24 cellular contexts compared by ENCODE assay signal in the genomic region with DNA sequence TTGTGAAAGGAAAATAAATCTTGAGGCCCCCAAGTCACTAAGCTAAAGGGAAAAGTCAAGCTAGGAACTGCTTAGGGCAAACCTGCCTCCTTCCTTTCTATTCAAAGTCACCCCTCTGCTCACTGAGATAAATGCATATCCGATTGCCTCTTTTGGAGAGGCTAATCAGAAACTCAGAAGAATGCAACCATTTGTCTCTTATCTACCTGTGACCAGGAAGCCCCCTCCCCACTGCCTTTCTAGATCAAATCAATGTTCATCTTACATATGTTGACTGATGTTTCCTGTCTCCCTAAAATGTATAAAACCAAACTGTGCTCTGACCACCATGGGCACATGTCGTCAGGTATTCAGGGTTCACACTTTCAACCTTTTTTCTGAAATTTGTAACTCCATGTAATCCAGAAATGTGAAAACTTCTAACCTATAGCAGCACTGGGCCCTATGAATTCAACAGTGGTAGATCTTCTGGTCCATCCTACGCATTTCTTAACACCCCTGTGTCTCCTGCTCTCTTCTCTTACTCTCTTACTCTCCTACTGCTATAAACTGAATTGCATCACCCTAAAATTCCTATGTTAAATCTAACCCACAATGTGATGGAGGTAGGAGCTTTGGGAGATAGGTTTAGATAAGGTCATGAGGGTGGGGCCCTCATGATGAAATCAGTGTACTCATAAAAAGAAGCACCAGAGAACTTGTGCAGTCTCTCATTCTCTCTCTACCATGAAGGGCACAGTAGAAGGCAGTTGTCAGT.
DNase-seq lines count a peak whose midpoint lies in the region; ATAC-seq and TF ChIP-seq lines count a peak whose summit lies in the region.
"Had no signal": no experiment of that assay in that cellular context is flagged by ENCODE, and none has a peak within 500 bp of the region (broad histone marks: within the 10 kb centered on the region; RNA-seq: fewer than 3 reads in every experiment).

No MANE protein-coding gene starts in this region.

- H3K36me3 Mint-ChIP-seq in WTC11: no peaks in the 10 kb centered on the region
- no peaks in the 10 kb centered on the region for H3K36me3 Mint-ChIP-seq in chondrocyte (ENCODE audit: low read depth)
- H3K36me3 Mint-ChIP-seq: CD8-positive, alpha-beta T cell had no signal

- no peaks in the 10 kb centered on the region for H3K27me3 ChIP-seq in IMR-90 (ENCODE audit: control insufficient read depth, insufficient read depth, low read length)

- no peak overlapping the region for H2AK9ac ChIP-seq in IMR-90 (replicated peaks; ENCODE audit: low read depth, low read length, poor library complexity)

- peaks cover 51% of the 10 kb centered on the region for H3K4me1 Mint-ChIP-seq in WTC11
- peaks cover 32% of the 10 kb centered on the region for H3K4me1 Mint-ChIP-seq in chondrocyte (ENCODE audit: low read depth)

- peaks cover 37 to 83% of the 10 kb centered on the region in 2 experiments for H3K79me1 ChIP-seq in IMR-90 (ENCODE audit: low read depth in 1 of 2, low read length in 2 of 2)

- no peak overlapping the region for H3K4me3 ChIP-seq in IMR-90 (ENCODE audit: insufficient read depth, low read depth, low read length)
- H3K4me3 ChIP-seq in fibroblast of villous mesenchyme (ENCODE audit: low read depth, low read length): no peak overlapping the region

- H3K27ac Mint-ChIP-seq in WTC11 (peak overlapping the region; percentile 76), chondrocyte (ENCODE audit: unreplicated experiment) (no peak overlapping the region)
- H3K27ac Mint-ChIP-seq: B cell; CD8-positive, alpha-beta T cell had no signal

- H2BK5ac ChIP-seq in IMR-90 (ENCODE audit: low read depth, low read length, poor library complexity, severe bottlenecking): no peak overlapping the region

- POLR2A ChIA-PET in IMR-90 (lab: Charles Lee; ENCODE audit: unreplicated experiment) (no interaction called here), WTC11 (lab: Charles Lee) (no interaction called here)

- dilution Hi-C loops in IMR-90 (cut with HindIII; ENCODE audit: low sequenced_read_pairs, unreplicated experiment): no loop called here

- CTCF ChIA-PET in IMR-90 (lab: Yijun Ruan, JAX): no interaction called here
- CTCF ChIA-PET in WTC11 (lab: Charles Lee): no interaction called here

- no peak overlapping the region for H4K91ac ChIP-seq in IMR-90 (ENCODE audit: insufficient read depth, low read depth, low read length)

- 100% methylated on average over 1 of the region's 3 CpGs; no CpG with 5 or more reads in 1 of the 2 experiments for WGBS in IMR-90 (ENCODE audit: extremely low coverage in 2 of 2, insufficient read length in 1 of 2), 2 experiments

- H2AFZ ChIP-seq in IMR-90 (replicated peaks; ENCODE audit: low read length, poor library complexity): no peak overlapping the region

- H3K9me3 ChIP-seq in IMR-90 (ENCODE audit: control insufficient read depth, insufficient read depth, low read length): no peaks in the 10 kb centered on the region

- H3K56ac ChIP-seq in IMR-90 (ENCODE audit: extremely low read depth, insufficient read depth, low read length): no peak overlapping the region

- H3K9me3 Mint-ChIP-seq in WTC11: no peaks in the 10 kb centered on the region
- H3K9me3 Mint-ChIP-seq in chondrocyte (ENCODE audit: low read depth): no peaks in the 10 kb centered on the region
- H3K9me3 Mint-ChIP-seq: CD8-positive, alpha-beta T cell had no signal

- DNase-seq in EL (peak; percentile 10), IMR-90 (no peak), WTC11 (ENCODE audit: low spot score) (no peak), fibroblast of villous mesenchyme (ENCODE audit: low read depth) (peak; percentile 90), chondrocyte (ENCODE audit: low spot score) (no peak), DMS114 treated with DMSO at 0.1 percent for 48 hours (lab: John Stamatoyannopoulos, UW; ENCODE audit: unreplicated experiment) (no peak), AG08395 (ENCODE audit: low spot score) (no peak)
- DNase-seq: CD8-positive, alpha-beta T cell; DMS153; DND-41; GOT3; KG1; MM.1S; NCI-H2029; NCI-H446 treated with DMSO at 0.1 percent for 48 hours; NCI-H526 treated with DMSO at 0.1 percent for 48 hours; SHP77; T-helper 1 cell had no signal

- H4K5ac ChIP-seq in IMR-90 (ENCODE audit: low read depth, low read length): no peak overlapping the region

- no peak overlapping the region for H2BK20ac ChIP-seq in IMR-90 (ENCODE audit: low read depth, low read length)

- no peak overlapping the region for H3K9ac ChIP-seq in IMR-90 (ENCODE audit: low read depth, low read length)

- H3K27ac ChIP-seq in IMR-90 (ENCODE audit: insufficient read depth, low read length): no peak overlapping the region
- H3K27ac ChIP-seq: C4-2B, HL-60, RWPE1 had no signal

- H3K36me3 ChIP-seq in IMR-90 (ENCODE audit: control insufficient read depth, insufficient read depth, low read length): no peaks in the 10 kb centered on the region; the same call in 1 of the 2 replicates

- no peak overlapping the region for H3K4ac ChIP-seq in IMR-90 (ENCODE audit: low read depth, low read length)

- in situ Hi-C loops in IMR-90 (cut with MboI; ENCODE audit: low sequenced_read_pairs): no loop called here

- no TSS peak for BruUV-seq in IMR-90 (replicated peaks; lab: Mats Ljungman, UMichigan)

- H2BK120ac ChIP-seq in IMR-90 (ENCODE audit: low read depth, low read length): no peak overlapping the region

- H2BK15ac ChIP-seq in IMR-90 (ENCODE audit: low read depth, low read length): no peak overlapping the region

- intact Hi-C loops in IMR-90 (cut with micrococcal nuclease): no loop called here

- no peak for TF ChIP-seq POLR2A in IMR-90 (IDR thresholded peaks at IDR 0.05; ENCODE audit: low read depth, low read length)

- peaks cover 6% of the 10 kb centered on the region for H3K4me1 ChIP-seq in IMR-90 (ENCODE audit: control insufficient read depth, insufficient read depth, low read length)

- peaks cover 19% of the 10 kb centered on the region; the same call in 1 of the 2 replicates for H4K20me1 ChIP-seq in IMR-90 (ENCODE audit: insufficient read depth, low read length)

- H3K4me2 ChIP-seq in IMR-90 (ENCODE audit: low read depth, low read length): no peak overlapping the region

- H3K23ac ChIP-seq in IMR-90 (ENCODE audit: low read depth, low read length): no peak overlapping the region

- no peak for ATAC-seq in IMR-90 (ENCODE audit: low read depth)
- peak; percentile 58 for ATAC-seq in WTC11
- no peak for ATAC-seq in HG03469 (IDR thresholded peaks at IDR 0.05; ENCODE audit: unreplicated experiment)
- ATAC-seq: CD8-positive, alpha-beta T cell; HCT116 had no signal

- no peak overlapping the region for H4K8ac ChIP-seq in IMR-90 (ENCODE audit: low read depth in 2 of 2, low read length in 2 of 2)

- TF ChIP-seq RAD21 in IMR-90 (IDR thresholded peaks at IDR 0.05; ENCODE audit: low read length): no peak

- TF ChIP-seq CTCF in IMR-90 (conservative IDR thresholded peaks at IDR 0.05; ENCODE audit: low read depth, low read length): no peak
- no peak for TF ChIP-seq CTCF in WTC11 (IDR thresholded peaks at IDR 0.05)
- no peak for TF ChIP-seq CTCF in fibroblast of villous mesenchyme (IDR thresholded peaks at IDR 0.05; ENCODE audit: insufficient read depth, low read depth, low read length)
- no peak for TF ChIP-seq CTCF in chondrocyte (IDR thresholded peaks at IDR 0.05)

- no peak overlapping the region for H3K18ac ChIP-seq in IMR-90 (ENCODE audit: low read depth, low read length)

- no peak overlapping the region for H3K4me3 Mint-ChIP-seq in WTC11
- H3K4me3 Mint-ChIP-seq in chondrocyte (ENCODE audit: unreplicated experiment): no peak overlapping the region
- H3K4me3 Mint-ChIP-seq: B cell; CD8-positive, alpha-beta T cell had no signal

- H3K27me3 Mint-ChIP-seq in WTC11 (ENCODE audit: low read depth): no peaks in the 10 kb centered on the region
- no peaks in the 10 kb centered on the region for H3K27me3 Mint-ChIP-seq in chondrocyte (ENCODE audit: low read depth)
- H3K27me3 Mint-ChIP-seq: B cell had no signal

- no peak overlapping the region for H2AK5ac ChIP-seq in IMR-90 (ENCODE audit: low read depth, low read length)

- H3K9me1 ChIP-seq in IMR-90 (ENCODE audit: insufficient read depth, low read length): peaks cover 6% of the 10 kb centered on the region; the same call in 1 of the 2 replicates

- H3K14ac ChIP-seq in IMR-90 (replicated peaks; ENCODE audit: low read depth, low read length): 0 out of 2 replicates have a peak overlapping the region, but pooled peaks have one; percentile 45

TF ChIP-seq in IMR-90, 13 proteins besides CTCF, POLR2A, EP300 and RAD21 (continues in another document):
- TF ChIP-seq CEBPB (IDR thresholded peaks at IDR 0.05; ENCODE audit: low read depth, low read length) (no peak), RCOR1 (IDR thresholded peaks at IDR 0.05; ENCODE audit: insufficient replicate concordance, low read length) (no peak), SMC3 (IDR thresholded peaks at IDR 0.05; ENCODE audit: low read depth, low read length) (no peak), FOS (IDR thresholded peaks at IDR 0.05; ENCODE audit: low read depth, low read length) (no peak), MAFK (IDR thresholded peaks at IDR 0.05; ENCODE audit: low read depth, low read length) (no peak), MAZ (IDR thresholded peaks at IDR 0.05; ENCODE audit: borderline replicate concordance, low read depth, low read length) (no peak)
- TF ChIP-seq, protein P1, sequence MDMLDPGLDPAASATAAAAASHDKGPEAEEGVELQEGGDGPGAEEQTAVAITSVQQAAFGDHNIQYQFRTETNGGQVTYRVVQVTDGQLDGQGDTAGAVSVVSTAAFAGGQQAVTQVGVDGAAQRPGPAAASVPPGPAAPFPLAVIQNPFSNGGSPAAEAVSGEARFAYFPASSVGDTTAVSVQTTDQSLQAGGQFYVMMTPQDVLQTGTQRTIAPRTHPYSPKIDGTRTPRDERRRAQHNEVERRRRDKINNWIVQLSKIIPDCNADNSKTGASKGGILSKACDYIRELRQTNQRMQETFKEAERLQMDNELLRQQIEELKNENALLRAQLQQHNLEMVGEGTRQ (IDR thresholded peaks at IDR 0.05; ENCODE audit: low read depth, low read length): no peak

TF ChIP-seq in WTC11, 78 proteins besides CTCF, POLR2A, EP300 and RAD21:
- TF ChIP-seq, protein P2, sequence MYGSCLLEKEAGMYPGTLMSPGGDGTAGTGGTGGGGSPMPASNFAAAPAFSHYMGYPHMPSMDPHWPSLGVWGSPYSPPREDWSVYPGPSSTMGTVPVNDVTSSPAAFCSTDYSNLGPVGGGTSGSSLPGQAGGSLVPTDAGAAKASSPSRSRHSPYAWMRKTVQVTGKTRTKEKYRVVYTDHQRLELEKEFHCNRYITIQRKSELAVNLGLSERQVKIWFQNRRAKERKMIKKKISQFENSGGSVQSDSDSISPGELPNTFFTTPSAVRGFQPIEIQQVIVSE (CRISPR knock-in tag; IDR thresholded peaks at IDR 0.05; ENCODE audit: borderline replicate concordance): no peak

Comparison
In these comparisons a context has a peak if more than half of its experiments do, and no peak if none do; other contexts are left out.
1. DNase-seq: peak in EL (single experiment) and fibroblast of villous mesenchyme (single experiment); none in IMR-90 (single experiment), WTC11 (single experiment), chondrocyte (single experiment), DMS114 treated with DMSO at 0.1 percent for 48 hours (single experiment) and AG08395 (single experiment).